In genomic region chr12:124283326-124283725, GRCh38 we compare ENCODE assay signal across 28 cellular contexts. TPM values are rescaled to one million over a fixed set of nuclear protein-coding genes. Genes with fewer than 3 reads are reported as not detected.
"Had no signal": no experiment of that assay in that cellular context is flagged by ENCODE, and none has a peak within 500 bp of the region (broad histone marks: within the 10 kb centered on the region; RNA-seq: fewer than 3 reads in every experiment).

No MANE protein-coding gene starts in this region.

- H3K9me3 ChIP-seq: lower lobe of right lung, right lobe of liver, thyroid gland had no signal

- H3K9ac ChIP-seq: parathyroid adenoma had no signal

- H3K27me3 ChIP-seq: right atrium auricular region, right lobe of liver, thyroid gland, upper lobe of left lung had no signal

- H3K27ac ChIP-seq: left lung, lower lobe of right lung, parathyroid adenoma, right atrium auricular region, right lobe of liver, thyroid gland, transverse colon, upper lobe of left lung had no signal

- H3K79me2 ChIP-seq: parathyroid adenoma had no signal

- ATAC-seq: left colon; left lung; lower lobe of right lung; naive thymus-derived CD8-positive, alpha-beta T cell; right lobe of liver; stimulated activated memory B cell treated with anti-CD40 and anti-IgM and Interleukin-4, amounts not matched to agents 10 μg/mL and 1 μg/mL and 100 μg/mL, for 72 hours; stimulated activated naive CD8-positive, alpha-beta T cell treated with anti-CD3 and anti-CD28 coated beads, Interleukin-15, amount 100 ng/mL, for 72 hours had no signal

- H3K4me1 Mint-ChIP-seq: immature natural killer cell; stimulated activated memory B cell treated with anti-CD40 and anti-IgM and Interleukin-4, amounts not matched to agents 10 μg/mL and 1 μg/mL and 100 μg/mL, for 72 hours; stimulated activated naive CD8-positive, alpha-beta T cell treated with anti-CD3 and anti-CD28 coated beads, Interleukin-15, amount 100 ng/mL, for 72 hours had no signal

- H3K27ac Mint-ChIP-seq: immature natural killer cell; naive thymus-derived CD8-positive, alpha-beta T cell; stimulated activated memory B cell treated with anti-CD40 and anti-IgM and Interleukin-4, amounts not matched to agents 10 μg/mL and 1 μg/mL and 100 μg/mL, for 72 hours; stimulated activated naive CD8-positive, alpha-beta T cell treated with anti-CD3 and anti-CD28 coated beads, Interleukin-15, amount 100 ng/mL, for 72 hours had no signal

- DNase-seq: hypothalamus; immature natural killer cell; kidney; left colon; left lung; lower lobe of right lung; mammary epithelial cell; mesenchymal stem cell; naive thymus-derived CD8-positive, alpha-beta T cell; nucleus accumbens; right lobe of liver; stimulated activated CD4-positive, alpha-beta T cell treated with anti-CD3 and anti-CD28 coated beads, Interleukin-1b, Interleukin-23, amount 100 ng/mL, for 48 hours; stimulated activated CD4-positive, alpha-beta T cell treated with anti-CD3 and anti-CD28 coated beads, Interleukin-2, amount 100 ng/mL, for 48 hours; stimulated activated CD4-positive, alpha-beta T cell treated with anti-CD3 and anti-CD28 coated beads, Interleukin-4, amount 100 ng/mL, for 4 hours; stimulated activated CD8-positive, alpha-beta memory T cell treated with anti-CD3 and anti-CD28 coated beads, Interleukin-4, amount 100 ng/mL, for 48 hours; stimulated activated naive CD4-positive, alpha-beta T cell treated with Interleukin-2 at 50 U/mL for 16 hours; stimulated activated naive CD8-positive, alpha-beta T cell treated with anti-CD3 and anti-CD28 coated beads, Interleukin-15, amount 100 ng/mL, for 72 hours; substantia nigra; thyroid gland; transverse colon; upper lobe of left lung had no signal

- H3K36me3 ChIP-seq: left lung, lower lobe of right lung, right atrium auricular region, right lobe of liver, thyroid gland, transverse colon, upper lobe of left lung had no signal

- H2AFZ ChIP-seq: parathyroid adenoma had no signal

- H3K4me3 Mint-ChIP-seq: immature natural killer cell; naive thymus-derived CD8-positive, alpha-beta T cell; nephron; neural crest cell; stimulated activated memory B cell treated with anti-CD40 and anti-IgM and Interleukin-4, amounts not matched to agents 10 μg/mL and 1 μg/mL and 100 μg/mL, for 72 hours; stimulated activated naive CD8-positive, alpha-beta T cell treated with anti-CD3 and anti-CD28 coated beads, Interleukin-15, amount 100 ng/mL, for 72 hours had no signal

- H3K4me2 ChIP-seq: smooth muscle cell had no signal

- H3K4me3 ChIP-seq: left lung, lower lobe of right lung, right atrium auricular region, right lobe of liver, smooth muscle cell, thyroid gland, transverse colon, upper lobe of left lung had no signal

- FAIRE-seq: islet of Langerhans, kidney had no signal

- H3K4me1 ChIP-seq: left lung, lower lobe of right lung, parathyroid adenoma, right lobe of liver, thyroid gland, upper lobe of left lung had no signal

- H3K36me3 Mint-ChIP-seq: stimulated activated memory B cell treated with anti-CD40 and anti-IgM and Interleukin-4, amounts not matched to agents 10 μg/mL and 1 μg/mL and 100 μg/mL, for 72 hours had no signal

RNA-seq across cellular contexts. Expression of gene RFLNA, which starts 11.6 kb away (rescaled TPM):
- total RNA-seq: naive thymus-derived CD8-positive, alpha-beta T cell had no signal
- polyA plus RNA-seq: immature natural killer cell; naive thymus-derived CD8-positive, alpha-beta T cell had no signal
